In genomic region chr17:80678621-80679020, GRCh38 we compare ENCODE assay signal across 7 cellular contexts.
DNase-seq lines count a peak whose midpoint lies in the region; ATAC-seq and TF ChIP-seq lines count a peak whose summit lies in the region.

No MANE protein-coding gene starts in this region.

- H3K4me1 ChIP-seq in fibroblast of lung (ENCODE audit: control insufficient read depth, extremely low read depth, insufficient read depth, low read length) (peaks cover 7% of the 10 kb centered on the region), mammary epithelial cell (ENCODE audit: insufficient read depth, low read length) (peaks cover 11% of the 10 kb centered on the region)

- no peak overlapping the region for H3K4me2 ChIP-seq in fibroblast of lung (ENCODE audit: extremely low read depth, insufficient read depth, low read length)
- H3K4me2 ChIP-seq in mammary epithelial cell (ENCODE audit: insufficient read depth, low read depth, low read length): no peak overlapping the region

- H4K20me1 ChIP-seq in fibroblast of lung (ENCODE audit: control insufficient read depth, extremely low read depth, insufficient read depth, low read length) (no peaks in the 10 kb centered on the region), mammary epithelial cell (ENCODE audit: insufficient read depth, low read length) (no peaks in the 10 kb centered on the region)

- ATAC-seq in HG03135 (IDR thresholded peaks at IDR 0.05; ENCODE audit: unreplicated experiment) (no peak), GM19023 (IDR thresholded peaks at IDR 0.05; ENCODE audit: unreplicated experiment) (no peak)

- intact Hi-C loops in mammary epithelial cell (cut with micrococcal nuclease): no loop called here

- CTCF ChIA-PET in mammary epithelial cell (lab: Charles Lee; ENCODE audit: low non-redundant PET): no interaction called here

- 92% methylated on average over 13 of the region's 13 CpGs for WGBS in mammary epithelial cell (ENCODE audit: low coverage, missing lambda C conversion rate)

- in situ Hi-C loops in mammary epithelial cell (cut with MboI; ENCODE audit: low sequenced_read_pairs in 2 of 2): no loop called here

- no peaks in the 10 kb centered on the region for H3K9me3 ChIP-seq in fibroblast of lung (ENCODE audit: control insufficient read depth, insufficient read depth, low read depth, low read length)
- H3K9me3 ChIP-seq in mammary epithelial cell (replicated peaks; ENCODE audit: insufficient read depth, low read length): no peaks in the 10 kb centered on the region

- H3K36me3 ChIP-seq in fibroblast of lung (ENCODE audit: control insufficient read depth, insufficient read depth, low read length): no peaks in the 10 kb centered on the region
- no peaks in the 10 kb centered on the region for H3K36me3 ChIP-seq in mammary epithelial cell (ENCODE audit: insufficient read depth, low read length)

- H3K9ac ChIP-seq in fibroblast of lung (ENCODE audit: insufficient read depth, low read length) (no peak overlapping the region), mammary epithelial cell (ENCODE audit: insufficient read depth, low read length) (no peak overlapping the region)

- H2AFZ ChIP-seq in fibroblast of lung (ENCODE audit: low read length) (no peak overlapping the region), mammary epithelial cell (ENCODE audit: low read depth, low read length) (no peak overlapping the region)

- H3K4me3 ChIP-seq in fibroblast of lung (replicated peaks in 1 of 4; ENCODE audit: control extremely low read depth in 1 of 4, insufficient read depth in 1 of 4, low read depth in 3 of 4, low read length in 4 of 4): no peak overlapping the region
- no peak overlapping the region for H3K4me3 ChIP-seq in mammary epithelial cell (replicated peaks in 1 of 3; ENCODE audit: insufficient read depth in 1 of 3, low read depth in 2 of 3, low read length in 3 of 3)

- DNase-seq in HCEC 1CT: peak; percentile 91
- DNase-seq in activated CD4-positive, alpha-beta T cell treated with anti-CD3 and anti-CD28 coated beads for 4 hours: peak; percentile 20 to 31
- peak; percentile 64 to 91 for DNase-seq in fibroblast of lung (ENCODE audit: low read depth in 2 of 2)
- DNase-seq in stimulated activated CD4-positive, alpha-beta T cell treated with anti-CD3 and anti-CD28 coated beads, Interleukin-4, amount 100 ng/mL, for 48 hours (ENCODE audit: low read depth in 2 of 2): peak; percentile 50 to 53
- DNase-seq in mammary epithelial cell: no peak

- H3K79me2 ChIP-seq in fibroblast of lung (ENCODE audit: control insufficient read depth, insufficient read depth, low read length) (peaks cover 5% of the 10 kb centered on the region), mammary epithelial cell (ENCODE audit: insufficient read depth, low read length) (peaks cover 66% of the 10 kb centered on the region)

- H3K27me3 ChIP-seq in fibroblast of lung (ENCODE audit: control insufficient read depth, insufficient read depth, low read length) (no peaks in the 10 kb centered on the region), mammary epithelial cell (ENCODE audit: insufficient read depth, low read length) (no peaks in the 10 kb centered on the region)

- H3K27ac ChIP-seq in fibroblast of lung (ENCODE audit: insufficient read depth, low read length) (peak overlapping the region; percentile 37), mammary epithelial cell (ENCODE audit: insufficient read depth, low read depth, low read length) (no peak overlapping the region)

- no TSS peak for BruUV-seq in mammary epithelial cell (replicated peaks; lab: Mats Ljungman, UMichigan)

- dilution Hi-C loops in mammary epithelial cell (cut with HindIII; ENCODE audit: low sequenced_read_pairs): no loop called here

- TF ChIP-seq CTCF in fibroblast of lung (conservative IDR thresholded peaks at IDR 0.05 in 1 of 2, IDR thresholded peaks at IDR 0.05 in 1 of 2; ENCODE audit: low read depth in 1 of 2, low read length in 2 of 2) (peak in 1 of 2 donors; percentile 7), mammary epithelial cell (conservative IDR thresholded peaks at IDR 0.05 in 1 of 2, IDR thresholded peaks at IDR 0.05 in 1 of 2; ENCODE audit: extremely low read depth in 1 of 2, insufficient read depth in 1 of 2, low read depth in 1 of 2, low read length in 2 of 2) (no peak)
